Comparison of ENCODE assay signal across 15 cellular contexts in genomic region chr19:45590300-45591003, GRCh38. TPM values are rescaled to one million over a fixed set of nuclear protein-coding genes. Genes with fewer than 3 reads are reported as not detected.
"Had no signal": no experiment of that assay in that cellular context is flagged by ENCODE, and none has a peak within 500 bp of the region (broad histone marks: within the 10 kb centered on the region; RNA-seq: fewer than 3 reads in every experiment).

No MANE protein-coding gene starts in this region.

- H3K27ac ChIP-seq: brain microvascular endothelial cell, coronary artery, esophagus muscularis mucosa, hepatocyte, left ventricle myocardium inferior, psoas muscle had no signal

- H3K27me3 ChIP-seq: brain microvascular endothelial cell had no signal

- H3K9me3 Mint-ChIP-seq: activated CD4-positive, alpha-beta T cell treated with anti-CD3 and anti-CD28 coated beads, Interleukin-2, amount 10 ng/mL, durations not matched to agents 24 days and 14 days; activated naive CD8-positive, alpha-beta T cell treated with anti-CD3 and anti-CD28 coated beads, Interleukin-2, amount 10 ng/mL, durations not matched to agents 7 days and 5 days; central memory CD8-positive, alpha-beta T cell; memory B cell; natural killer cell treated with Interleukin-12 subunit alpha and Interleukin-12 subunit beta and Interleukin-15 and Interleukin-18, amount 100 ng/mL, for 72 hours had no signal

- H3K9me3 ChIP-seq: esophagus muscularis mucosa, left ventricle myocardium inferior, psoas muscle, spleen had no signal

- H3K4me1 ChIP-seq: psoas muscle had no signal

- H3K27ac Mint-ChIP-seq: activated CD4-positive, alpha-beta T cell treated with anti-CD3 and anti-CD28 coated beads, Interleukin-2, amount 10 ng/mL, durations not matched to agents 24 days and 14 days; activated CD8-positive, alpha-beta T cell treated with anti-CD3 and anti-CD28 coated beads, Interleukin-2, amount 10 ng/mL, durations not matched to agents 7 days and 5 days; memory B cell had no signal

- H3K4me3 ChIP-seq: coronary artery, esophagus muscularis mucosa, hepatocyte, left ventricle myocardium inferior, psoas muscle, spleen had no signal

- DNase-seq: brain microvascular endothelial cell, left ventricle myocardium inferior had no signal

- H3K36me3 Mint-ChIP-seq: activated naive CD8-positive, alpha-beta T cell treated with anti-CD3 and anti-CD28 coated beads, Interleukin-2, amount 10 ng/mL, durations not matched to agents 7 days and 5 days; memory B cell; natural killer cell treated with Interleukin-12 subunit alpha and Interleukin-12 subunit beta and Interleukin-15 and Interleukin-18, amount 100 ng/mL, for 72 hours had no signal

- H3K4me3 Mint-ChIP-seq: activated CD8-positive, alpha-beta T cell treated with anti-CD3 and anti-CD28 coated beads, Interleukin-2, amount 10 ng/mL, durations not matched to agents 7 days and 5 days; activated naive CD8-positive, alpha-beta T cell treated with anti-CD3 and anti-CD28 coated beads, Interleukin-2, amount 10 ng/mL, durations not matched to agents 7 days and 5 days; central memory CD8-positive, alpha-beta T cell; memory B cell had no signal

- H3K79me2 ChIP-seq: hepatocyte had no signal

- H3K4me2 ChIP-seq: hepatocyte had no signal

- ATAC-seq: sciatic nerve had no signal

- H3K36me3 ChIP-seq: brain microvascular endothelial cell, spleen had no signal

- H2AFZ ChIP-seq: hepatocyte had no signal

RNA-seq across cellular contexts. Expression of gene GPR4, which starts 11.6 kb away (rescaled TPM):
- total RNA-seq: activated CD4-positive, alpha-beta T cell treated with anti-CD3 and anti-CD28 coated beads, Interleukin-2, amount 10 ng/mL, durations not matched to agents 24 days and 14 days; activated CD8-positive, alpha-beta T cell treated with anti-CD3 and anti-CD28 coated beads, Interleukin-2, amount 10 ng/mL, durations not matched to agents 7 days and 5 days; activated naive CD8-positive, alpha-beta T cell treated with anti-CD3 and anti-CD28 coated beads, Interleukin-2, amount 10 ng/mL, durations not matched to agents 7 days and 5 days; hepatocyte; T-helper 2 cell treated with Interferon-gamma antibody and Interleukin-4, amounts not matched to agents 100 ng/mL and 5 ng/mL, for 36 hours had no signal
